13 cellular contexts compared by ENCODE assay signal in the genomic region with DNA sequence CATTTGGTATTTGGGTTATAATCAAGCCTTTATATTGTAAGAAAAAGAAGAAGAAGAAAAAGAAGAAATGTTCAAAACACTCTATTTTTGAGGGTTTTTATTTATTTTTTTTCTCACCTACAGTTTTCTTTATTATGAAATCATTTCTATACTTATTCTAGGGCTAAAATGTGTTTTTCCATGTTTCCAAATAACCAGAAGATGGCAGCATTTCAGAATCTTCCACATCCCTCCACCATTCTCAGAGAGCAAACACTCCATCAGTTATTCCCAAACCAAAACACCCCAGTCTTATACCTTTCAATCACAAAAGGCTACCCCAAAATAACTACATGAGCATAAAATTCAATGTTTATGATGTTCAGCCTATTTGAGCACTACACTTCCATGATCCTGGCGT. TPM values are rescaled to one million over a fixed set of nuclear protein-coding genes. Genes with fewer than 3 reads are reported as not detected.
A peak's percentile ranks its signal among the peaks of the same experiment; 100 is the strongest.
DNase-seq lines count a peak whose midpoint lies in the region; ATAC-seq, FAIRE-seq and TF ChIP-seq lines count a peak whose summit lies in the region.
"Had no signal": no experiment of that assay in that cellular context is flagged by ENCODE, and none has a peak within 500 bp of the region (broad histone marks: within the 10 kb centered on the region; RNA-seq: fewer than 3 reads in every experiment).

No MANE protein-coding gene starts in this region.

- TF ChIP-seq CTCF in A673 (conservative IDR thresholded peaks at IDR 0.05; ENCODE audit: low read depth, low read length) = peak; percentile 46
- TF ChIP-seq CTCF in DOHH2 (IDR thresholded peaks at IDR 0.05; ENCODE audit: low read depth, low read length, poor library complexity, severe bottlenecking) = peak; percentile 18
- TF ChIP-seq CTCF in PC-3 (conservative IDR thresholded peaks at IDR 0.05; ENCODE audit: low read depth, low read length) = peak; percentile 43; the same call in 1 of the 2 replicates
- no peak for TF ChIP-seq CTCF in upper lobe of left lung (IDR thresholded peaks at IDR 0.05)

- no peak overlapping the region for H3K4me3 ChIP-seq in A673 (ENCODE audit: low read depth, low read length, poor library complexity, severe bottlenecking)
- H3K4me3 ChIP-seq in DOHH2 (ENCODE audit: low read length) = no peak overlapping the region
- H3K4me3 ChIP-seq in PC-3 (ENCODE audit: low read length) = no peak overlapping the region
- no peak overlapping the region for H3K4me3 ChIP-seq in upper lobe of left lung
- no peak overlapping the region for H3K4me3 ChIP-seq in Karpas-422 (ENCODE audit: low read length)
- H3K4me3 ChIP-seq: thoracic aorta had no signal

- WGBS in upper lobe of left lung, 2 donors = 88 to 95% methylated on average over 1 of the region's 1 CpG

- peak; percentile 35 for DNase-seq in A673 (ENCODE audit: low spot score)
- peak; percentile 15 for DNase-seq in PC-3
- no peak for DNase-seq in NCI-H774 (lab: John Stamatoyannopoulos, UW)
- DNase-seq in upper lobe of left lung = no peak
- no peak for DNase-seq in Karpas-422
- DNase-seq: hippocampal formation; naive thymus-derived CD4-positive, alpha-beta T cell; NCI-H1436 treated with DMSO at 0.1 percent for 48 hours; stimulated activated CD4-positive, alpha-beta T cell treated with anti-CD3 and anti-CD28 coated beads, Interleukin-1b, Interleukin-23, amount 100 ng/mL, for 48 hours had no signal

- H3F3A ChIP-seq in DOHH2 (ENCODE audit: control insufficient read depth, insufficient read depth) = no peaks in the 10 kb centered on the region
- no peaks in the 10 kb centered on the region for H3F3A ChIP-seq in PC-3 (ENCODE audit: low read length, unreplicated experiment)

- 0 out of 2 replicates have a peak, but pooled peaks have one; percentile 24 for ATAC-seq in PC-3
- ATAC-seq in GM19463 (IDR thresholded peaks at IDR 0.05; ENCODE audit: unreplicated experiment) = no peak
- ATAC-seq in upper lobe of left lung (ENCODE audit: low FRiP score in 2 of 2) = no peak
- ATAC-seq: naive thymus-derived CD4-positive, alpha-beta T cell had no signal

- H3K4me1 ChIP-seq in A673 (ENCODE audit: insufficient read depth, low read length, poor library complexity, severe bottlenecking) (no peaks in the 10 kb centered on the region), DOHH2 (ENCODE audit: control insufficient read depth, low read length) (no peaks in the 10 kb centered on the region), PC-3 (ENCODE audit: insufficient read depth, low read length) (no peaks in the 10 kb centered on the region), upper lobe of left lung (no peaks in the 10 kb centered on the region), Karpas-422 (ENCODE audit: low read length) (no peaks in the 10 kb centered on the region)

- TF ChIP-seq POLR2A in upper lobe of left lung (IDR thresholded peaks at IDR 0.05) = no peak

- H3K79me2 ChIP-seq in DOHH2 (ENCODE audit: control insufficient read depth, low read length) = no peaks in the 10 kb centered on the region
- H3K79me2 ChIP-seq in PC-3 (ENCODE audit: low read length) = no peaks in the 10 kb centered on the region
- H3K79me2 ChIP-seq in Karpas-422 (ENCODE audit: low read length) = no peaks in the 10 kb centered on the region

- no peak overlapping the region for H2AFZ ChIP-seq in PC-3 (ENCODE audit: low read length)
- no peak overlapping the region for H2AFZ ChIP-seq in Karpas-422 (ENCODE audit: low read length)

- FAIRE-seq in islet of Langerhans (lab: Jason Lieb, UNC) = peak; percentile 90

- H3K9me3 ChIP-seq in A673 (ENCODE audit: low read depth, low read length, poor library complexity, severe bottlenecking) (no peaks in the 10 kb centered on the region), DOHH2 (ENCODE audit: control insufficient read depth, insufficient read depth, low read length) (no peaks in the 10 kb centered on the region), PC-3 (ENCODE audit: low read length) (no peaks in the 10 kb centered on the region), upper lobe of left lung (no peaks in the 10 kb centered on the region), Karpas-422 (ENCODE audit: low read length) (no peaks in the 10 kb centered on the region)
- H3K9me3 ChIP-seq: thoracic aorta had no signal

- POLR2A ChIA-PET in A673 (lab: Charles Lee; ENCODE audit: low non-redundant PET) (no interaction called here), PC-3 (lab: Charles Lee; ENCODE audit: unreplicated experiment) (no interaction called here)

- CTCF ChIA-PET in A673 (lab: Charles Lee) (interaction anchor here (1.0 kb wide), 1 partner anchor 514 kb away, joined by 3 read pairs; no protein-coding TSS in a partner anchor), PC-3 (lab: Charles Lee) (no interaction called here)

- H3K4me2 ChIP-seq in DOHH2 (ENCODE audit: low read length) = no peak overlapping the region
- no peak overlapping the region for H3K4me2 ChIP-seq in PC-3 (ENCODE audit: low read length)
- H3K4me2 ChIP-seq in Karpas-422 (ENCODE audit: low read depth, low read length, poor library complexity, severe bottlenecking) = no peak overlapping the region

- H3K27me3 ChIP-seq in A673 (replicated peaks; ENCODE audit: insufficient read depth, low read depth, low read length, poor library complexity) = no peaks in the 10 kb centered on the region
- H3K27me3 ChIP-seq in DOHH2 (ENCODE audit: control insufficient read depth, low read length) = no peaks in the 10 kb centered on the region
- peaks cover 76% of the 10 kb centered on the region for H3K27me3 ChIP-seq in PC-3 (ENCODE audit: low read length)
- H3K27me3 ChIP-seq in upper lobe of left lung = no peaks in the 10 kb centered on the region
- no peaks in the 10 kb centered on the region for H3K27me3 ChIP-seq in Karpas-422 (ENCODE audit: low read length)

- TF ChIP-seq EP300 in upper lobe of left lung (IDR thresholded peaks at IDR 0.05) = no peak

- no peaks in the 10 kb centered on the region for H3K36me3 ChIP-seq in A673 (ENCODE audit: insufficient read depth, low read length, poor library complexity, severe bottlenecking)
- H3K36me3 ChIP-seq in DOHH2 (ENCODE audit: control insufficient read depth, low read length) = no peaks in the 10 kb centered on the region
- no peaks in the 10 kb centered on the region for H3K36me3 ChIP-seq in PC-3 (ENCODE audit: low read depth, low read length)
- H3K36me3 ChIP-seq in upper lobe of left lung = no peaks in the 10 kb centered on the region
- no peaks in the 10 kb centered on the region for H3K36me3 ChIP-seq in Karpas-422 (ENCODE audit: insufficient read depth, low read length)
- H3K36me3 ChIP-seq: thoracic aorta had no signal

- H3K27ac ChIP-seq in A673 (ENCODE audit: low read depth, low read length, poor library complexity, severe bottlenecking) (no peak overlapping the region), DOHH2 (ENCODE audit: low read depth, low read length) (no peak overlapping the region), PC-3 (ENCODE audit: low read length) (no peak overlapping the region), upper lobe of left lung (no peak overlapping the region), Karpas-422 (ENCODE audit: low read length) (no peak overlapping the region)
- H3K27ac ChIP-seq: thoracic aorta had no signal

- no peaks in the 10 kb centered on the region for H4K20me1 ChIP-seq in DOHH2 (ENCODE audit: control insufficient read depth, insufficient read depth, low read depth, low read length)
- no peaks in the 10 kb centered on the region for H4K20me1 ChIP-seq in PC-3 (ENCODE audit: low read length)
- no peaks in the 10 kb centered on the region for H4K20me1 ChIP-seq in Karpas-422 (ENCODE audit: insufficient read depth, low read depth, low read length)

- H3K9ac ChIP-seq in PC-3 (ENCODE audit: low read length) (no peak overlapping the region), Karpas-422 (ENCODE audit: low read length) (no peak overlapping the region)

- intact Hi-C loops in A673 (cut with micrococcal nuclease; ENCODE audit: unreplicated experiment) (loop anchor here (2.0 kb wide), 1 partner anchor 89 kb away; no protein-coding TSS in a partner anchor), PC-3 (cut with micrococcal nuclease) (loop anchor here (1.0 to 10.0 kb wide), 2 partner anchors 88 to 557 kb away; no protein-coding TSS in a partner anchor)

- BruUV-seq in A673 (replicated peaks; lab: Mats Ljungman, UMichigan) (no TSS peak), PC-3 (replicated peaks; lab: Mats Ljungman, UMichigan) (no TSS peak)

- H3K9me2 ChIP-seq in DOHH2 (replicated peaks; ENCODE audit: control insufficient read depth, low read length) (no peaks in the 10 kb centered on the region), PC-3 (replicated peaks; ENCODE audit: low read length) (no peaks in the 10 kb centered on the region), Karpas-422 (replicated peaks; ENCODE audit: insufficient read depth, low read length) (no peaks in the 10 kb centered on the region)

RNA-seq across cellular contexts. Expression of a gene that starts 38.7 kb away (rescaled TPM):
- total RNA-seq in A673 (2021) (not detected in 2 replicates), PC-3 (2014; rRNA removed) (not detected in 2 replicates), upper lobe of left lung (not detected)
- total RNA-seq in Karpas-422 (2014; rRNA removed; shearing (Covaris generic); ENCODE audit: low replicate concordance) = 0.22 and 7.9 TPM in 2 replicates
- total RNA-seq: thoracic aorta had no signal

Comparison
In these comparisons a context has a peak if more than half of its experiments do, and no peak if none do; other contexts are left out.
1. DNase-seq: peak in A673 (single experiment) and PC-3 (single experiment); none in NCI-H774 (single experiment), upper lobe of left lung (0 of 2) and Karpas-422 (single experiment).
2. CTCF ChIP-seq: peak in A673 (single experiment), DOHH2 (single experiment) and PC-3 (single experiment); none in upper lobe of left lung (0 of 6).